10 cellular contexts compared by ENCODE assay signal in the genomic region with DNA sequence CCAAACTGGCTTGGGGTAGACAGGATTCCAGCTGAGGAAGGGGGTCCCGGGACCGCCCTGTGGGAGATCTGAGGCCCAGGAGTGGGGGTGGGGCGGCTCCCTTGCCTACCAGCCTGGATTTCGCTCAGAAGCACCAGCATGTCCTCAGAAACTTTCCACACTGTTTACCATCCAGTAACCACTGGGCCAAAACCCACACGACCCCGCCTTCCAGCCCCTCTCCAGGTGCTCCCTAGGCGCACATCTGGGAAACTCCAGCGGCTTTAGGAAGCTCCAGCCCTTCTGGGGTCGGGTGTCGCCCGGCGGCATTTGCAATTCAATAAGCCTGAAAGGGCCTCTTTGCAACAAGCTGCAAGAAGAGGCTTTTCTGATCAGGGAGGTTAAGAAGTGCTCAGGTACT. TPM values are rescaled to one million over a fixed set of nuclear protein-coding genes. Genes with fewer than 3 reads are reported as not detected.
DNase-seq lines count a peak whose midpoint lies in the region; TF ChIP-seq lines count a peak whose summit lies in the region.
"Had no signal": no experiment of that assay in that cellular context is flagged by ENCODE, and none has a peak within 500 bp of the region (broad histone marks: within the 10 kb centered on the region; RNA-seq: fewer than 3 reads in every experiment).

No MANE protein-coding gene starts in this region.

- no peak overlapping the region for H3K4me3 ChIP-seq in GM23248
- no peak overlapping the region; the same call in 1 of the 2 replicates for H3K4me3 ChIP-seq in iPS DF 6.9 (ENCODE audit: low read length)
- H3K4me3 ChIP-seq in foreskin fibroblast (ENCODE audit: low read depth in 1 of 2, low read length in 2 of 2): no peak overlapping the region
- H3K4me3 ChIP-seq: SJSA1 had no signal

- H3K4me1 ChIP-seq in GM23248 (ENCODE audit: insufficient read depth) (peaks cover 1% of the 10 kb centered on the region; the same call in 1 of the 2 replicates), iPS DF 6.9 (ENCODE audit: control insufficient read depth, insufficient read depth, low read length) (peaks cover 9% of the 10 kb centered on the region)

- H3F3A ChIP-seq in GM23248 (ENCODE audit: insufficient read depth): peaks cover 1% of the 10 kb centered on the region; the same call in 1 of the 2 replicates

- H3K4me2 ChIP-seq in GM23248 (ENCODE audit: unreplicated experiment): peak overlapping the region; percentile 54

- H3K4me3 Mint-ChIP-seq in progenitor cell of endocrine pancreas (ENCODE audit: low read depth): peak overlapping the region; percentile 68
- no peak overlapping the region for H3K4me3 Mint-ChIP-seq in activated CD4-positive, alpha-beta T cell treated with anti-CD3 and anti-CD28 coated beads, Interleukin-2, amount 10 ng/mL, durations not matched to agents 24 days and 14 days

- 64 to 74% methylated on average over 12 of the region's 12 CpGs for WGBS in GM23248 (ENCODE audit: low coverage in 1 of 2, low lambda C conversion rate in 2 of 2, missing lambda C conversion rate in 2 of 2), 2 experiments
- WGBS in iPS DF 6.9 (ENCODE audit: insufficient coverage, insufficient read length): no CpG with 5 or more reads among the region's 12 CpGs

- H3K36me3 ChIP-seq in GM23248 (ENCODE audit: low read depth) (no peaks in the 10 kb centered on the region), iPS DF 6.9 (ENCODE audit: control insufficient read depth, insufficient read depth, low read length) (no peaks in the 10 kb centered on the region)
- H3K36me3 ChIP-seq: SJSA1 had no signal

- H3K27ac ChIP-seq in GM23248: no peak overlapping the region
- no peak overlapping the region for H3K27ac ChIP-seq in iPS DF 6.9 (ENCODE audit: low read length)

- peaks cover 3% of the 10 kb centered on the region for H3K36me3 Mint-ChIP-seq in progenitor cell of endocrine pancreas (ENCODE audit: insufficient read depth)
- peaks cover 2% of the 10 kb centered on the region for H3K36me3 Mint-ChIP-seq in activated CD4-positive, alpha-beta T cell treated with anti-CD3 and anti-CD28 coated beads, Interleukin-2, amount 10 ng/mL, durations not matched to agents 24 days and 14 days (ENCODE audit: low read depth)

- no peak for DNase-seq in GM23248
- peak; percentile 21 for DNase-seq in RPMI7951 (ENCODE audit: low read depth)
- peak; percentile 74 for DNase-seq in iPS DF 6.9 (ENCODE audit: low read depth, low spot score)
- DNase-seq in progenitor cell of endocrine pancreas (ENCODE audit: low spot score, unreplicated experiment): no peak
- no peak for DNase-seq in foreskin fibroblast
- DNase-seq in stimulated activated naive CD4-positive, alpha-beta T cell (lab: John Stamatoyannopoulos, UW): no peak
- no peak for DNase-seq in Ammon's horn (ENCODE audit: low spot score)
- DNase-seq in activated CD4-positive, alpha-beta T cell treated with anti-CD3 and anti-CD28 coated beads, Interleukin-2, amount 10 ng/mL, durations not matched to agents 24 days and 14 days: no peak
- DNase-seq: amniotic stem cell had no signal

- no peaks in the 10 kb centered on the region for H4K20me1 ChIP-seq in GM23248 (ENCODE audit: insufficient read depth)

- peaks cover under 1% of the 10 kb centered on the region for H3K27me3 Mint-ChIP-seq in progenitor cell of endocrine pancreas
- peaks cover 59% of the 10 kb centered on the region for H3K27me3 Mint-ChIP-seq in activated CD4-positive, alpha-beta T cell treated with anti-CD3 and anti-CD28 coated beads, Interleukin-2, amount 10 ng/mL, durations not matched to agents 24 days and 14 days

- H3K9me3 Mint-ChIP-seq in progenitor cell of endocrine pancreas (ENCODE audit: low read depth): no peaks in the 10 kb centered on the region
- no peaks in the 10 kb centered on the region for H3K9me3 Mint-ChIP-seq in activated CD4-positive, alpha-beta T cell treated with anti-CD3 and anti-CD28 coated beads, Interleukin-2, amount 10 ng/mL, durations not matched to agents 24 days and 14 days

- no peak overlapping the region for H2AFZ ChIP-seq in GM23248

- peak overlapping the region; percentile 89 for H3K27ac Mint-ChIP-seq in progenitor cell of endocrine pancreas
- no peak overlapping the region for H3K27ac Mint-ChIP-seq in activated CD4-positive, alpha-beta T cell treated with anti-CD3 and anti-CD28 coated beads, Interleukin-2, amount 10 ng/mL, durations not matched to agents 24 days and 14 days

- in situ Hi-C loops in GM23248 (cut with MboI): no loop called here

- H3K4me1 Mint-ChIP-seq in progenitor cell of endocrine pancreas (ENCODE audit: low read depth): peaks cover 54% of the 10 kb centered on the region
- peaks cover 5% of the 10 kb centered on the region for H3K4me1 Mint-ChIP-seq in activated CD4-positive, alpha-beta T cell treated with anti-CD3 and anti-CD28 coated beads, Interleukin-2, amount 10 ng/mL, durations not matched to agents 24 days and 14 days

- H3K9ac ChIP-seq in GM23248: no peak overlapping the region

- H3K9me2 ChIP-seq in GM23248 (ENCODE audit: insufficient read depth): no peaks in the 10 kb centered on the region

- intact Hi-C loops in activated CD4-positive, alpha-beta T cell treated with anti-CD3 and anti-CD28 coated beads, Interleukin-2, amount 10 ng/mL, durations not matched to agents 24 days and 14 days (cut with micrococcal nuclease): loop anchor here (10.0 kb wide), 1 partner anchor 477 kb away; no protein-coding TSS in a partner anchor

- TF ChIP-seq CTCF in progenitor cell of endocrine pancreas (IDR thresholded peaks at IDR 0.05; ENCODE audit: unreplicated experiment) (no peak), foreskin fibroblast (IDR thresholded peaks at IDR 0.05; ENCODE audit: low read depth, low read length) (no peak)

- no peaks in the 10 kb centered on the region for H3K9me3 ChIP-seq in GM23248 (ENCODE audit: low read depth)
- H3K9me3 ChIP-seq in iPS DF 6.9 (ENCODE audit: control insufficient read depth, insufficient read depth, low read length): no peaks in the 10 kb centered on the region
- H3K9me3 ChIP-seq: SJSA1 had no signal

- H3K27me3 ChIP-seq in GM23248 (replicated peaks; ENCODE audit: insufficient read depth) (peaks cover 10% of the 10 kb centered on the region; the same call in 1 of the 2 replicates), iPS DF 6.9 (ENCODE audit: control insufficient read depth, insufficient read depth, low read length) (peaks cover 38% of the 10 kb centered on the region)
- H3K27me3 ChIP-seq: SJSA1 had no signal

- H3K79me2 ChIP-seq in GM23248 (ENCODE audit: insufficient read depth): no peaks in the 10 kb centered on the region

RNA-seq across cellular contexts. Expression of gene RIPK4, which starts 4.6 kb away (rescaled TPM):
- 0.54 and 1.0 TPM in 2 replicates for total RNA-seq in GM23248 (2014; rRNA removed; shearing (Covaris generic))
- polyA plus RNA-seq in GM23248 (2016; fragmentation: Nextera tagmentation; extraction: Ambion mirVana): 0.43 and 0.46 TPM in 2 replicates
- total RNA-seq in RPMI7951 (2014; rRNA removed; shearing (Covaris generic)): 10.3 and 12.3 TPM in 2 replicates
- total RNA-seq in progenitor cell of endocrine pancreas: 28.9 and 30.1 TPM in 2 replicates
- not detected in 2 replicates for total RNA-seq in activated CD4-positive, alpha-beta T cell treated with anti-CD3 and anti-CD28 coated beads, Interleukin-2, amount 10 ng/mL, durations not matched to agents 24 days and 14 days

Comparison
In these comparisons a context has a peak if more than half of its experiments do, and no peak if none do; other contexts are left out.
1. DNase-seq: peak in RPMI7951 (single experiment) and iPS DF 6.9 (single experiment); none in GM23248 (single experiment), progenitor cell of endocrine pancreas (single experiment), foreskin fibroblast (0 of 2), stimulated activated naive CD4-positive, alpha-beta T cell (0 of 6), Ammon's horn (single experiment) and activated CD4-positive, alpha-beta T cell treated with anti-CD3 and anti-CD28 coated beads, Interleukin-2, amount 10 ng/mL, durations not matched to agents 24 days and 14 days (single experiment).